ENCODE assay signal across 31 cellular contexts in the genomic region with DNA sequence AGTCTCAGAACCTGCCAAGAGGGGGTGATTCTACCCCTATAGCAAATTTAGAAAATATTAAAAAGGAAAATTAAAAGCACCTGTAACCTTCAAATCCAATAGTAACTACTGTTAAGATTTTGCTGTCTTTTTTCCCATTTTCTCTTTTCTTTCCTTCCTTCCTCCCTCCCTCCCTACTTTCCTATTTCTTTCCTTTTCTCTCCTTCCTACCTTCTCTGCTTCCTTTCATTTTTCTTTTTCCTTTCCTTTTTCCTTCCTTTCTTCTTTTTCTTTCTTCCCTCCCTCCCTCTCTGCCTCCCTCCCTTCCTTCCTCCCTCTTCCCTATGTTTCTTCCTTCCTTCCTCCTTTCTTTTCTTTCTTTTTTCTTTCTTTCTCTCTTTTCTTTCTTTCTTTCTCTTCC.
"Had no signal": no experiment of that assay in that cellular context is flagged by ENCODE, and none has a peak within 500 bp of the region (broad histone marks: within the 10 kb centered on the region; RNA-seq: fewer than 3 reads in every experiment).

No MANE protein-coding gene starts in this region.

- H3K36me3 Mint-ChIP-seq: activated CD8-positive, alpha-beta memory T cell treated with anti-CD3 and anti-CD28 coated beads, Interleukin-2, amount 10 ng/mL, durations not matched to agents 7 days and 5 days; activated naive CD4-positive, alpha-beta T cell treated with anti-CD3 and anti-CD28 coated beads, Interleukin-2, amount 50 U/mL, for 72 hours; activated naive CD8-positive, alpha-beta T cell treated with anti-CD3 and anti-CD28 coated beads for 36 hours; T-cell had no signal

- H3K4me3 Mint-ChIP-seq: activated B cell treated with CpG ODN at 0.5 μM for 24 hours; activated CD4-positive, alpha-beta memory T cell treated with anti-CD3 and anti-CD28 coated beads, Interleukin-2, amount 10 ng/mL, durations not matched to agents 7 days and 5 days; activated CD4-positive, alpha-beta T cell treated with anti-CD3 and anti-CD28 coated beads, Interleukin-2, amount 10 ng/mL, durations not matched to agents 7 days and 5 days; activated CD8-positive, alpha-beta memory T cell treated with anti-CD3 and anti-CD28 coated beads, Interleukin-2, amount 10 ng/mL, durations not matched to agents 7 days and 5 days; activated CD8-positive, alpha-beta T cell treated with anti-CD3 and anti-CD28 coated beads, Interleukin-2, amount 10 ng/mL, durations not matched to agents 7 days and 5 days; activated naive CD4-positive, alpha-beta T cell treated with anti-CD3 and anti-CD28 coated beads for 36 hours; activated naive CD8-positive, alpha-beta T cell treated with anti-CD3 and anti-CD28 coated beads for 36 hours; activated T-cell treated with anti-CD3 and anti-CD28 coated beads, Interleukin-2, amount 50 U/mL, for 24 hours; T-cell; T-helper 2 cell treated with Interferon-gamma antibody and Interleukin-4, amounts not matched to agents 5 μg/mL and 100 μg/mL, for 36 hours had no signal

- H3K9me3 ChIP-seq: adrenal gland, body of pancreas, breast epithelium had no signal

- H3K36me3 ChIP-seq: adrenal gland, brain microvascular endothelial cell, breast epithelium had no signal

- H3K27ac ChIP-seq: adrenal gland, body of pancreas, brain microvascular endothelial cell, breast epithelium, VCaP had no signal

- H3K4me1 ChIP-seq: body of pancreas, breast epithelium had no signal

- H3K27ac Mint-ChIP-seq: activated B cell treated with CpG ODN at 0.5 μM for 24 hours; activated CD4-positive, alpha-beta memory T cell treated with anti-CD3 and anti-CD28 coated beads, Interleukin-2, amount 10 ng/mL, durations not matched to agents 7 days and 5 days; activated CD4-positive, alpha-beta T cell treated with anti-CD3 and anti-CD28 coated beads, Interleukin-2, amount 10 ng/mL, durations not matched to agents 7 days and 5 days; activated CD8-positive, alpha-beta memory T cell treated with anti-CD3 and anti-CD28 coated beads, Interleukin-2, amount 10 ng/mL, durations not matched to agents 7 days and 5 days; activated CD8-positive, alpha-beta T cell treated with anti-CD3 and anti-CD28 coated beads, Interleukin-2, amount 10 ng/mL, durations not matched to agents 7 days and 5 days; activated naive CD4-positive, alpha-beta T cell treated with anti-CD3 and anti-CD28 coated beads for 36 hours; activated naive CD4-positive, alpha-beta T cell treated with anti-CD3 and anti-CD28 coated beads, Interleukin-2, amount 50 U/mL, for 72 hours; activated naive CD8-positive, alpha-beta T cell treated with anti-CD3 and anti-CD28 coated beads for 36 hours; activated T-cell treated with anti-CD3 and anti-CD28 coated beads, Interleukin-2, amount 50 U/mL, for 24 hours; T-cell; T-helper 2 cell treated with Interferon-gamma antibody and Interleukin-4, amounts not matched to agents 5 μg/mL and 100 μg/mL, for 36 hours had no signal

- H3K9me3 Mint-ChIP-seq: activated B cell treated with CpG ODN at 0.5 μM for 24 hours; activated CD4-positive, alpha-beta memory T cell treated with anti-CD3 and anti-CD28 coated beads, Interleukin-2, amount 10 ng/mL, durations not matched to agents 7 days and 5 days; activated CD4-positive, alpha-beta T cell treated with anti-CD3 and anti-CD28 coated beads, Interleukin-2, amount 10 ng/mL, durations not matched to agents 7 days and 5 days; activated naive CD4-positive, alpha-beta T cell treated with anti-CD3 and anti-CD28 coated beads for 36 hours; activated naive CD4-positive, alpha-beta T cell treated with anti-CD3 and anti-CD28 coated beads, Interleukin-2, amount 50 U/mL, for 72 hours; activated naive CD8-positive, alpha-beta T cell treated with anti-CD3 and anti-CD28 coated beads for 36 hours; activated T-cell treated with anti-CD3 and anti-CD28 coated beads, Interleukin-2, amount 50 U/mL, for 24 hours; T-cell; T-helper 2 cell treated with Interferon-gamma antibody and Interleukin-4, amounts not matched to agents 5 μg/mL and 100 μg/mL, for 36 hours had no signal

- H3K4me3 ChIP-seq: adrenal gland, body of pancreas, breast epithelium had no signal

- ATAC-seq: activated CD8-positive, alpha-beta memory T cell treated with anti-CD3 and anti-CD28 coated beads, Interleukin-2, amount 10 ng/mL, durations not matched to agents 7 days and 5 days; activated CD8-positive, alpha-beta T cell treated with anti-CD3 and anti-CD28 coated beads, Interleukin-2, amount 10 ng/mL, durations not matched to agents 7 days and 5 days; activated naive CD4-positive, alpha-beta T cell treated with anti-CD3 and anti-CD28 coated beads, Interleukin-2, amount 50 U/mL, for 72 hours; body of pancreas; T-cell had no signal

- DNase-seq: activated B cell treated with CpG ODN at 0.5 μM for 24 hours; activated CD4-positive, alpha-beta memory T cell treated with anti-CD3 and anti-CD28 coated beads, Interleukin-2, amount 10 ng/mL, durations not matched to agents 7 days and 5 days; activated CD4-positive, alpha-beta T cell treated with anti-CD3 and anti-CD28 coated beads for 4 hours; activated CD4-positive, alpha-beta T cell treated with anti-CD3 and anti-CD28 coated beads, Interleukin-2, amount 10 ng/mL, durations not matched to agents 7 days and 5 days; activated CD4-positive, alpha-beta T cell treated with anti-CD3 and anti-CD28 coated beads, Interleukin-2, amount 50 U/mL, for 48 hours; activated CD4-positive, CD25-positive, alpha-beta regulatory T cell treated with anti-CD3 and anti-CD28 coated beads, Interleukin-2, amount 50 U/mL, for 72 hours; activated CD8-positive, alpha-beta memory T cell treated with anti-CD3 and anti-CD28 coated beads for 24 hours; activated CD8-positive, alpha-beta memory T cell treated with anti-CD3 and anti-CD28 coated beads, Interleukin-2, amount 10 ng/mL, durations not matched to agents 7 days and 5 days; activated CD8-positive, alpha-beta memory T cell treated with anti-CD3 and anti-CD28 coated beads, Interleukin-2, amount 50 U/mL, for 48 hours; activated CD8-positive, alpha-beta T cell treated with anti-CD3 and anti-CD28 coated beads, Interleukin-2, amount 10 ng/mL, durations not matched to agents 7 days and 5 days; activated effector memory CD4-positive, alpha-beta T cell treated with anti-CD3 and anti-CD28 coated beads, Interleukin-2, amount 50 U/mL, for 16 hours; activated gamma-delta T cell treated with Interleukin-2 at 50 U/mL for 16 hours; activated naive CD4-positive, alpha-beta T cell; activated naive CD4-positive, alpha-beta T cell treated with anti-CD3 and anti-CD28 coated beads for 36 hours; activated naive CD4-positive, alpha-beta T cell treated with anti-CD3 and anti-CD28 coated beads, Interleukin-2, amount 50 U/mL, for 16 hours; activated naive CD8-positive, alpha-beta T cell treated with anti-CD3 and anti-CD28 coated beads for 36 hours; activated T-cell treated with anti-CD3 and anti-CD28 coated beads, Interleukin-2, amount 50 U/mL, for 24 hours; activated T-cell treated with anti-CD3 and anti-CD28 coated beads, Interleukin-2, amount 50 U/mL, for 48 hours; adrenal gland; amniotic stem cell; body of pancreas; brain microvascular endothelial cell; central memory CD4-positive, alpha-beta T cell; cerebellar nuclear complex; T-cell; T-helper 2 cell; T-helper 9 cell had no signal
